In genomic region chr4:2816401-2816954, GRCh38 we compare ENCODE assay signal across 18 cellular contexts. TPM values are rescaled to one million over a fixed set of nuclear protein-coding genes. Genes with fewer than 3 reads are reported as not detected.
DNase-seq lines count a peak whose midpoint lies in the region; ATAC-seq and TF ChIP-seq lines count a peak whose summit lies in the region.
"Had no signal": no experiment of that assay in that cellular context is flagged by ENCODE, and none has a peak within 500 bp of the region (broad histone marks: within the 10 kb centered on the region; RNA-seq: fewer than 3 reads in every experiment).

No MANE protein-coding gene starts in this region.

- H3K27me3 Mint-ChIP-seq in activated CD4-positive, alpha-beta T cell treated with anti-CD3 and anti-CD28 coated beads, Interleukin-2, amount 10 ng/mL, durations not matched to agents 24 days and 14 days = no peaks in the 10 kb centered on the region
- no peaks in the 10 kb centered on the region for H3K27me3 Mint-ChIP-seq in activated naive CD8-positive, alpha-beta T cell
- H3K27me3 Mint-ChIP-seq in neural progenitor cell (ENCODE audit: insufficient read depth, low read depth) = peaks cover 11% of the 10 kb centered on the region

- H3K4me1 ChIP-seq in neural progenitor cell = peaks cover 11% of the 10 kb centered on the region

- no peak overlapping the region for H3K9ac ChIP-seq in neural progenitor cell
- H3K9ac ChIP-seq: GM23248 had no signal

- H3K4me3 ChIP-seq in neural progenitor cell = no peak overlapping the region
- H3K4me3 ChIP-seq: GM23248, hepatocyte, MG63 had no signal

- H3K9me3 ChIP-seq in neural progenitor cell (ENCODE audit: low read depth) = peaks cover 3% of the 10 kb centered on the region
- H3K9me3 ChIP-seq: MG63 had no signal

- no peak overlapping the region for H3K4me2 ChIP-seq in neural progenitor cell
- H3K4me2 ChIP-seq: hepatocyte had no signal

- H2AFZ ChIP-seq in neural progenitor cell (replicated peaks) = no peak overlapping the region
- H2AFZ ChIP-seq: GM23248, hepatocyte had no signal

- H3K9me3 Mint-ChIP-seq in activated CD4-positive, alpha-beta T cell treated with anti-CD3 and anti-CD28 coated beads, Interleukin-2, amount 10 ng/mL, durations not matched to agents 24 days and 14 days = no peaks in the 10 kb centered on the region
- no peaks in the 10 kb centered on the region for H3K9me3 Mint-ChIP-seq in activated naive CD8-positive, alpha-beta T cell (ENCODE audit: low read depth)
- H3K9me3 Mint-ChIP-seq in neural progenitor cell = peaks cover 13% of the 10 kb centered on the region

- no peak overlapping the region for H3K27ac ChIP-seq in neural progenitor cell
- H3K27ac ChIP-seq: GM23248, hepatocyte, left ventricle myocardium inferior had no signal

- H3K79me2 ChIP-seq in neural progenitor cell (ENCODE audit: low read depth) = peaks cover 22% of the 10 kb centered on the region

- H3K27me3 ChIP-seq in neural progenitor cell = peaks cover 14% of the 10 kb centered on the region
- H3K27me3 ChIP-seq: hepatocyte, MG63 had no signal

- intact Hi-C loops in activated CD4-positive, alpha-beta T cell treated with anti-CD3 and anti-CD28 coated beads, Interleukin-2, amount 10 ng/mL, durations not matched to agents 24 days and 14 days (cut with micrococcal nuclease) = no loop called here

- peak overlapping the region; percentile 78 for H3K27ac Mint-ChIP-seq in activated CD4-positive, alpha-beta T cell treated with anti-CD3 and anti-CD28 coated beads, Interleukin-2, amount 10 ng/mL, durations not matched to agents 24 days and 14 days
- H3K27ac Mint-ChIP-seq in activated naive CD8-positive, alpha-beta T cell = peak overlapping the region; percentile 75
- H3K27ac Mint-ChIP-seq in neural progenitor cell = no peak overlapping the region

- peaks cover 36% of the 10 kb centered on the region for H3K36me3 Mint-ChIP-seq in activated CD4-positive, alpha-beta T cell treated with anti-CD3 and anti-CD28 coated beads, Interleukin-2, amount 10 ng/mL, durations not matched to agents 24 days and 14 days (ENCODE audit: low read depth)
- H3K36me3 Mint-ChIP-seq in activated naive CD8-positive, alpha-beta T cell = peaks cover 4% of the 10 kb centered on the region
- no peaks in the 10 kb centered on the region for H3K36me3 Mint-ChIP-seq in neural progenitor cell

- ATAC-seq in HG02884 (IDR thresholded peaks at IDR 0.05; ENCODE audit: unreplicated experiment) = no peak
- ATAC-seq: esophagus mucosa had no signal

- no peaks in the 10 kb centered on the region for H3K36me3 ChIP-seq in neural progenitor cell

- DNase-seq in activated CD4-positive, alpha-beta T cell treated with anti-CD3 and anti-CD28 coated beads, Interleukin-2, amount 10 ng/mL, durations not matched to agents 24 days and 14 days = no peak
- no peak for DNase-seq in activated CD4-positive, alpha-beta T cell treated with anti-CD3 and anti-CD28 coated beads, Interleukin-2, amount 50 U/mL, for 1 hour
- DNase-seq in MV-4-11 (lab: John Stamatoyannopoulos, UW) (peak; percentile 49), neural progenitor cell (ENCODE audit: low spot score) (no peak), HK-2 (ENCODE audit: unreplicated experiment) (no peak), COLO668 (lab: John Stamatoyannopoulos, UW; ENCODE audit: unreplicated experiment) (no peak)
- DNase-seq: activated effector memory CD4-positive, alpha-beta T cell treated with Interleukin-2 at 50 U/mL for 16 hours; cerebellar nuclear complex; DND-41; GM23248; left ventricle myocardium inferior; MG63; NCI-H524 treated with DMSO at 0.1 percent for 48 hours; nucleus accumbens had no signal

- H3K4me3 Mint-ChIP-seq in activated CD4-positive, alpha-beta T cell treated with anti-CD3 and anti-CD28 coated beads, Interleukin-2, amount 10 ng/mL, durations not matched to agents 24 days and 14 days = peak overlapping the region; percentile 77
- H3K4me3 Mint-ChIP-seq in activated naive CD8-positive, alpha-beta T cell = peak overlapping the region; percentile 88
- peak overlapping the region; percentile 84 for H3K4me3 Mint-ChIP-seq in neural progenitor cell

- H3K4me1 Mint-ChIP-seq in activated CD4-positive, alpha-beta T cell treated with anti-CD3 and anti-CD28 coated beads, Interleukin-2, amount 10 ng/mL, durations not matched to agents 24 days and 14 days = peaks cover 50% of the 10 kb centered on the region
- peaks cover 58% of the 10 kb centered on the region for H3K4me1 Mint-ChIP-seq in activated naive CD8-positive, alpha-beta T cell (ENCODE audit: low read depth)
- H3K4me1 Mint-ChIP-seq in neural progenitor cell = peaks cover 29% of the 10 kb centered on the region

- peaks cover 12% of the 10 kb centered on the region for H3F3A ChIP-seq in neural progenitor cell (ENCODE audit: low read depth)

- no peak for TF ChIP-seq CTCF in neural progenitor cell (IDR thresholded peaks at IDR 0.05)

- H4K20me1 ChIP-seq in neural progenitor cell (ENCODE audit: low read depth) = no peaks in the 10 kb centered on the region

RNA-seq across cellular contexts. Expression of gene SH3BP2, which starts 23.6 kb away (rescaled TPM):
- 83.9 and 88.5 TPM in 2 replicates for total RNA-seq in activated CD4-positive, alpha-beta T cell treated with anti-CD3 and anti-CD28 coated beads, Interleukin-2, amount 10 ng/mL, durations not matched to agents 24 days and 14 days
- 11.8 and 30.8 TPM in 2 replicates for total RNA-seq in neural progenitor cell (ENCODE audit: low replicate concordance)

RNA-seq across cellular contexts. Expression of gene ADD1, which starts 27.2 kb away (rescaled TPM):
- total RNA-seq in activated CD4-positive, alpha-beta T cell treated with anti-CD3 and anti-CD28 coated beads, Interleukin-2, amount 10 ng/mL, durations not matched to agents 24 days and 14 days = 187 and 198 TPM in 2 replicates
- total RNA-seq in neural progenitor cell (ENCODE audit: low replicate concordance) = 131 and 140 TPM in 2 replicates
